ENCODE assay signal across 8 cellular contexts in the genomic region with DNA sequence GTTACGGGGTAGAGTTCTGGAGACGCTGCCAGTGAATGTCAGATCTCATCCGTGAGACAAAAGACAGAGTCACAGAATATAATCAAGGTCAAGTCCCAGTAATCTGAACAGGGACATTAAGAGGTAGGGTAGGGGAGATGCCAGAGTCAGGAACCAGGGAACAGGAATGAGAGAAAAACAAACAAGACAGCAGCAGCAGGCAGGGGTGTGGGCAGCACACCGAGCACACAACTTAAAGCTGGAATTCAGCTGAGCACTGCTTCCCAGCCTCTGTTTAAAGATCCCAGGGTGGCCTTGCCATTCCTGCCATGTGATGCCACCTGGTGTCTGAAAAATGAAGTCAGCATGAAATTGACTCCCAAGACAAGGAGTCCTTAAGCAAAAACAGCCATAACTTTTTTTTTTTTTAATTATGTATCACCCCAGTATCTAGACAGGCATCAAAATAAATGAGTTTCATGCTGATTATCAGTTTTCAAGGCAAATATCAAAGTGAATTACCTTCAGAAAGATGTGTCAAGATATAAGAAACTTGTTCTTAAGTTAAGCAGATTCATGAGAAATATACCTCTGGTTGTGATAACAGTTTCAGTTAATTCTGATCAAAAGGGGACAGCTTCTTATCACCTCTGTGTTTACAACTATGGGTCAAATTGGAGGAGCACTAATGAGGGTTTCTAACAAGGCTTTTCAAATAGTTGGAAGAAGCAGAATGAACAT.
DNase-seq lines count a peak whose midpoint lies in the region; ATAC-seq and TF ChIP-seq lines count a peak whose summit lies in the region.

No MANE protein-coding gene starts in this region.

- H3K36me3 ChIP-seq in BJ (ENCODE audit: control insufficient read depth, insufficient read depth, low read length), result no peaks in the 10 kb centered on the region

- no peaks in the 10 kb centered on the region for H3K27me3 Mint-ChIP-seq in T-helper 2 cell treated with Interferon-gamma antibody and Interleukin-4, amounts not matched to agents 5 μg/mL and 100 μg/mL, for 36 hours (ENCODE audit: low read depth)
- H3K27me3 Mint-ChIP-seq in neural crest cell (ENCODE audit: low read depth), result no peaks in the 10 kb centered on the region

- no peak overlapping the region for H3K4me3 Mint-ChIP-seq in T-helper 2 cell treated with Interferon-gamma antibody and Interleukin-4, amounts not matched to agents 5 μg/mL and 100 μg/mL, for 36 hours
- H3K4me3 Mint-ChIP-seq in neural crest cell, result peak overlapping the region; percentile 11

- no peaks in the 10 kb centered on the region for H3K9me3 Mint-ChIP-seq in T-helper 2 cell treated with Interferon-gamma antibody and Interleukin-4, amounts not matched to agents 5 μg/mL and 100 μg/mL, for 36 hours
- peaks cover 10% of the 10 kb centered on the region for H3K9me3 Mint-ChIP-seq in neural crest cell

- ATAC-seq in GM18498 (IDR thresholded peaks at IDR 0.05; ENCODE audit: unreplicated experiment) (peak; percentile 56), GM21576 (IDR thresholded peaks at IDR 0.05; ENCODE audit: unreplicated experiment) (no peak)

- TF ChIP-seq CTCF in BJ (IDR thresholded peaks at IDR 0.05; ENCODE audit: insufficient read depth, low read depth, low read length), result peak; percentile 62
- peak; percentile 69 for TF ChIP-seq CTCF in fibroblast of mammary gland (conservative IDR thresholded peaks at IDR 0.05; ENCODE audit: control insufficient read depth, insufficient read depth, low read depth, low read length)
- TF ChIP-seq CTCF in neural crest cell (conservative IDR thresholded peaks at IDR 0.05), result peak; percentile 66

- no peaks in the 10 kb centered on the region for H3K4me1 Mint-ChIP-seq in T-helper 2 cell treated with Interferon-gamma antibody and Interleukin-4, amounts not matched to agents 5 μg/mL and 100 μg/mL, for 36 hours (ENCODE audit: low read depth)
- peaks cover 8% of the 10 kb centered on the region for H3K4me1 Mint-ChIP-seq in neural crest cell

- no peaks in the 10 kb centered on the region for H3K36me3 Mint-ChIP-seq in T-helper 2 cell treated with Interferon-gamma antibody and Interleukin-4, amounts not matched to agents 5 μg/mL and 100 μg/mL, for 36 hours (ENCODE audit: low read depth)
- H3K36me3 Mint-ChIP-seq in neural crest cell (ENCODE audit: low read depth), result no peaks in the 10 kb centered on the region

- DNase-seq in BJ (ENCODE audit: low read depth) (peak; percentile 15), NCI-H1105 (lab: John Stamatoyannopoulos, UW) (peak; percentile 84), fibroblast of mammary gland (ENCODE audit: low read depth) (peak; percentile 90), neural crest cell (ENCODE audit: low read depth, low spot score) (peak; percentile 31)
- DNase-seq in T-helper 2 cell treated with Interferon-gamma antibody and Interleukin-4, amounts not matched to agents 5 μg/mL and 100 μg/mL, for 36 hours (ENCODE audit: low spot score), result peak; percentile 10
- DNase-seq in activated naive CD4-positive, alpha-beta T cell treated with Interleukin-2 at 50 U/mL for 16 hours, result no peak

- CTCF ChIA-PET in BJ (lab: Yijun Ruan, JAX), result interaction anchor here (0.6 to 2.2 kb wide), 26 partner anchors 9 to 1010 kb away, joined by 3 to 15 read pairs (median 4); no protein-coding TSS in a partner anchor

- no peak overlapping the region for H3K27ac Mint-ChIP-seq in T-helper 2 cell treated with Interferon-gamma antibody and Interleukin-4, amounts not matched to agents 5 μg/mL and 100 μg/mL, for 36 hours
- no peak overlapping the region for H3K27ac Mint-ChIP-seq in neural crest cell (ENCODE audit: unreplicated experiment)

- no peak overlapping the region for H3K4me3 ChIP-seq in BJ (ENCODE audit: low read depth, low read length)
- H3K4me3 ChIP-seq in fibroblast of mammary gland (ENCODE audit: control insufficient read depth, low read depth, low read length), result no peak overlapping the region

- POLR2A ChIA-PET in BJ (lab: Charles Lee), result no interaction called here

- peaks cover 1% of the 10 kb centered on the region; the same call in 1 of the 2 replicates for H3K27me3 ChIP-seq in BJ (ENCODE audit: control insufficient read depth, insufficient read depth, low read length)
